1 cellular context compared by ENCODE assay signal in the genomic region with DNA sequence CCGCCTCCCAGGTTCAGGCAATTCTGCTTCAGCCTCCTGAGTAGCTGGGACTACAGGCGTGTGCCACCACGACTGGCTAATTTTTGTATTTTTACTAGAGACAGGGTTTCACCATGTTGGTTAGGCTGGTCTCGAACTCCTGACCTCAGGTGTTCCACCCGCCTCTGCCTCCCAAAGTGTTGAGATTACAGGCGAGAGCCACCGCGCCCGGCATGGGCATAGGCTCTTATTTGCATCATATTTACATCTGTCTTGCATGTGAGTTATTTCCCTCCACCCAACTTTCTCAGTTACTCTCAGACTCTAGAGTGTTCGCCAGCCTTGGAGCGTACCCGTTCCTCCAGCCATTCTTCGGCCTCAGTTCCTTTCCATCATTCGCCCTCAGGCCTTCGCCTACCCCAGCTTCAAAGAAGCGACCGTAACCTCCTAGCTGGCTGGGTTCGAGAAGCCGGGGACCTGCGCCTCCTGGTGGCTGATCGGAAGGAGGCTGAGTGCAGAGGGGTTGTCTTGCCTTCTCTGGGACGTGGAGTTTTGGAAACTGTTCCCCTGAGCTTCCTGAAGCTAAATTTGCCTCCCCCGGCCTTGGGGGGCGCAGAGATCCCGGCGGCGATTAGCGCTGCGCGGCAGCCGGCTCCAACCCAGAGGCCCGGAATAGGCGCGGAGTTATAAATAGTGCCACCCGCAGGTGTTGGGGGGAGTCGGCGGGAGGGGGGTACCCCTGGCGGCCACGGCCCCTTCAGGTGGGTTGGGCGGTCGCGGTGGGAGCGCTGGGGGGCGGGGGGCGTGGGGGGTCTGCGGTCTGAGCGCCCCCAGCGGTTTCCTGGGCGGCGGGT.
TF ChIP-seq lines count a peak whose summit lies in the region.

No MANE protein-coding gene starts in this region.

TF ChIP-seq in GM12878, 131 proteins besides CTCF, POLR2A, EP300 and RAD21 (continues in another document):
- TF ChIP-seq CREM (IDR thresholded peaks at IDR 0.05; ENCODE audit: low read depth) (no peak; the same call in 1 of the 2 replicates), FOXM1 (IDR thresholded peaks at IDR 0.05; ENCODE audit: low read depth, low read length) (no peak), RELA (IDR thresholded peaks at IDR 0.05; ENCODE audit: borderline replicate concordance, partially characterized antibody) (no peak), PML (IDR thresholded peaks at IDR 0.05; ENCODE audit: low read length) (no peak), RFX5 (IDR thresholded peaks at IDR 0.05; ENCODE audit: low read depth, low read length) (no peak), SIX5 (IDR thresholded peaks at IDR 0.05; ENCODE audit: low read depth, low read length, severe bottlenecking) (no peak), HDAC6 (IDR thresholded peaks at IDR 0.05; ENCODE audit: unreplicated experiment) (no peak), ZNF274 (IDR thresholded peaks at IDR 0.05; ENCODE audit: insufficient read depth, insufficient read length) (no peak), NFYA (IDR thresholded peaks at IDR 0.05; ENCODE audit: borderline replicate concordance, low read depth, low read length) (no peak), NBN (IDR thresholded peaks at IDR 0.05) (peak; percentile 86), CBX3 (IDR thresholded peaks at IDR 0.05; ENCODE audit: borderline replicate concordance, low read depth) (no peak), ASH2L (IDR thresholded peaks at IDR 0.05; ENCODE audit: borderline replicate concordance, low read depth) (no peak), NRF1 (conservative IDR thresholded peaks at IDR 0.05; ENCODE audit: low read depth, low read length) (no peak), MYC (IDR thresholded peaks at IDR 0.05; ENCODE audit: insufficient read depth, insufficient read length, insufficient replicate concordance, low read length, severe bottlenecking) (no peak), TAF1 (IDR thresholded peaks at IDR 0.05; ENCODE audit: borderline replicate concordance, low read depth, low read length) (no peak), LARP7 (IDR thresholded peaks at IDR 0.05) (peak; percentile 52; the same call in 1 of the 2 replicates), TCF7 (IDR thresholded peaks at IDR 0.05; ENCODE audit: borderline replicate concordance) (no peak), ZNF622 (IDR thresholded peaks at IDR 0.05) (no peak), ZNF24 (IDR thresholded peaks at IDR 0.05) (no peak), SMAD5 (IDR thresholded peaks at IDR 0.05; ENCODE audit: low read depth) (no peak; the same call in 1 of the 2 replicates), IKZF2 (IDR thresholded peaks at IDR 0.05) (peak; percentile 29 to 76; a peak in 2 of 4 replicates), ETV6 (conservative IDR thresholded peaks at IDR 0.05 in 1 of 2, IDR thresholded peaks at IDR 0.05 in 1 of 2; ENCODE audit: borderline replicate concordance in 1 of 2, low read depth in 1 of 2) (0 out of 4 replicates have a peak, but pooled peaks of 1 of the 2 experiments have one; percentile 8), SMARCA5 (IDR thresholded peaks at IDR 0.05) (peak; percentile 94; the same call in 1 of the 2 replicates), MTA3 (IDR thresholded peaks at IDR 0.05; ENCODE audit: borderline replicate concordance, low read length) (no peak)
- TF ChIP-seq, protein P1, sequence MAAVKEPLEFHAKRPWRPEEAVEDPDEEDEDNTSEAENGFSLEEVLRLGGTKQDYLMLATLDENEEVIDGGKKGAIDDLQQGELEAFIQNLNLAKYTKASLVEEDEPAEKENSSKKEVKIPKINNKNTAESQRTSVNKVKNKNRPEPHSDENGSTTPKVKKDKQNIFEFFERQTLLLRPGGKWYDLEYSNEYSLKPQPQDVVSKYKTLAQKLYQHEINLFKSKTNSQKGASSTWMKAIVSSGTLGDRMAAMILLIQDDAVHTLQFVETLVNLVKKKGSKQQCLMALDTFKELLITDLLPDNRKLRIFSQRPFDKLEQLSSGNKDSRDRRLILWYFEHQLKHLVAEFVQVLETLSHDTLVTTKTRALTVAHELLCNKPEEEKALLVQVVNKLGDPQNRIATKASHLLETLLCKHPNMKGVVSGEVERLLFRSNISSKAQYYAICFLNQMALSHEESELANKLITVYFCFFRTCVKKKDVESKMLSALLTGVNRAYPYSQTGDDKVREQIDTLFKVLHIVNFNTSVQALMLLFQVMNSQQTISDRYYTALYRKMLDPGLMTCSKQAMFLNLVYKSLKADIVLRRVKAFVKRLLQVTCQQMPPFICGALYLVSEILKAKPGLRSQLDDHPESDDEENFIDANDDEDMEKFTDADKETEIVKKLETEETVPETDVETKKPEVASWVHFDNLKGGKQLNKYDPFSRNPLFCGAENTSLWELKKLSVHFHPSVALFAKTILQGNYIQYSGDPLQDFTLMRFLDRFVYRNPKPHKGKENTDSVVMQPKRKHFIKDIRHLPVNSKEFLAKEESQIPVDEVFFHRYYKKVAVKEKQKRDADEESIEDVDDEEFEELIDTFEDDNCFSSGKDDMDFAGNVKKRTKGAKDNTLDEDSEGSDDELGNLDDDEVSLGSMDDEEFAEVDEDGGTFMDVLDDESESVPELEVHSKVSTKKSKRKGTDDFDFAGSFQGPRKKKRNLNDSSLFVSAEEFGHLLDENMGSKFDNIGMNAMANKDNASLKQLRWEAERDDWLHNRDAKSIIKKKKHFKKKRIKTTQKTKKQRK (IDR thresholded peaks at IDR 0.05; ENCODE audit: low read depth, low read length), result no peak
- TF ChIP-seq, protein P2, sequence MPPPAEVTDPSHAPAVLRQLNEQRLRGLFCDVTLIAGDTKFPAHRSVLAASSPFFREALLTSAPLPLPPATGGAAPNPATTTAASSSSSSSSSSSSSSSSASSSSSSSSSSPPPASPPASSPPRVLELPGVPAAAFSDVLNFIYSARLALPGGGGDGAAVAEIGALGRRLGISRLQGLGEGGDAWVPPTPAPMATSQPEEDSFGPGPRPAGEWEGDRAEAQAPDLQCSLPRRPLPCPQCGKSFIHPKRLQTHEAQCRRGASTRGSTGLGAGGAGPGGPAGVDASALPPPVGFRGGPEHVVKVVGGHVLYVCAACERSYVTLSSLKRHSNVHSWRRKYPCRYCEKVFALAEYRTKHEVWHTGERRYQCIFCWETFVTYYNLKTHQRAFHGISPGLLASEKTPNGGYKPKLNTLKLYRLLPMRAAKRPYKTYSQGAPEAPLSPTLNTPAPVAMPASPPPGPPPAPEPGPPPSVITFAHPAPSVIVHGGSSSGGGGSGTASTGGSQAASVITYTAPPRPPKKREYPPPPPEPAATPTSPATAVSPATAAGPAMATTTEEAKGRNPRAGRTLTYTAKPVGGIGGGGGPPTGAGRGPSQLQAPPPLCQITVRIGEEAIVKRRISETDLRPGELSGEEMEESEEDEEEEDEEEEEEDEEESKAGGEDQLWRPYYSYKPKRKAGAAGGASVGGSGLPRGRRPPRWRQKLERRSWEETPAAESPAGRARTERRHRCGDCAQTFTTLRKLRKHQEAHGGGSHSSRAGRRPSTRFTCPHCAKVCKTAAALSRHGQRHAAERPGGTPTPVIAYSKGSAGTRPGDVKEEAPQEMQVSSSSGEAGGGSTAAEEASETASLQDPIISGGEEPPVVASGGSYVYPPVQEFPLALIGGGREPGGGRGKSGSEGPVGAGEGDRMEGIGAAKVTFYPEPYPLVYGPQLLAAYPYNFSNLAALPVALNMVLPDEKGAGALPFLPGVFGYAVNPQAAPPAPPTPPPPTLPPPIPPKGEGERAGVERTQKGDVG (CRISPR knock-in tag; IDR thresholded peaks at IDR 0.05), result no peak
- TF ChIP-seq, protein P3, sequence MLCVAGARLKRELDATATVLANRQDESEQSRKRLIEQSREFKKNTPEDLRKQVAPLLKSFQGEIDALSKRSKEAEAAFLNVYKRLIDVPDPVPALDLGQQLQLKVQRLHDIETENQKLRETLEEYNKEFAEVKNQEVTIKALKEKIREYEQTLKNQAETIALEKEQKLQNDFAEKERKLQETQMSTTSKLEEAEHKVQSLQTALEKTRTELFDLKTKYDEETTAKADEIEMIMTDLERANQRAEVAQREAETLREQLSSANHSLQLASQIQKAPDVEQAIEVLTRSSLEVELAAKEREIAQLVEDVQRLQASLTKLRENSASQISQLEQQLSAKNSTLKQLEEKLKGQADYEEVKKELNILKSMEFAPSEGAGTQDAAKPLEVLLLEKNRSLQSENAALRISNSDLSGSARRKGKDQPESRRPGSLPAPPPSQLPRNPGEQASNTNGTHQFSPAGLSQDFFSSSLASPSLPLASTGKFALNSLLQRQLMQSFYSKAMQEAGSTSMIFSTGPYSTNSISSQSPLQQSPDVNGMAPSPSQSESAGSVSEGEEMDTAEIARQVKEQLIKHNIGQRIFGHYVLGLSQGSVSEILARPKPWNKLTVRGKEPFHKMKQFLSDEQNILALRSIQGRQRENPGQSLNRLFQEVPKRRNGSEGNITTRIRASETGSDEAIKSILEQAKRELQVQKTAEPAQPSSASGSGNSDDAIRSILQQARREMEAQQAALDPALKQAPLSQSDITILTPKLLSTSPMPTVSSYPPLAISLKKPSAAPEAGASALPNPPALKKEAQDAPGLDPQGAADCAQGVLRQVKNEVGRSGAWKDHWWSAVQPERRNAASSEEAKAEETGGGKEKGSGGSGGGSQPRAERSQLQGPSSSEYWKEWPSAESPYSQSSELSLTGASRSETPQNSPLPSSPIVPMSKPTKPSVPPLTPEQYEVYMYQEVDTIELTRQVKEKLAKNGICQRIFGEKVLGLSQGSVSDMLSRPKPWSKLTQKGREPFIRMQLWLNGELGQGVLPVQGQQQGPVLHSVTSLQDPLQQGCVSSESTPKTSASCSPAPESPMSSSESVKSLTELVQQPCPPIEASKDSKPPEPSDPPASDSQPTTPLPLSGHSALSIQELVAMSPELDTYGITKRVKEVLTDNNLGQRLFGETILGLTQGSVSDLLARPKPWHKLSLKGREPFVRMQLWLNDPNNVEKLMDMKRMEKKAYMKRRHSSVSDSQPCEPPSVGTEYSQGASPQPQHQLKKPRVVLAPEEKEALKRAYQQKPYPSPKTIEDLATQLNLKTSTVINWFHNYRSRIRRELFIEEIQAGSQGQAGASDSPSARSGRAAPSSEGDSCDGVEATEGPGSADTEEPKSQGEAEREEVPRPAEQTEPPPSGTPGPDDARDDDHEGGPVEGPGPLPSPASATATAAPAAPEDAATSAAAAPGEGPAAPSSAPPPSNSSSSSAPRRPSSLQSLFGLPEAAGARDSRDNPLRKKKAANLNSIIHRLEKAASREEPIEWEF (IDR thresholded peaks at IDR 0.05; ENCODE audit: insufficient replicate concordance, low read depth, low read length), result no peak
- TF ChIP-seq, protein P4, sequence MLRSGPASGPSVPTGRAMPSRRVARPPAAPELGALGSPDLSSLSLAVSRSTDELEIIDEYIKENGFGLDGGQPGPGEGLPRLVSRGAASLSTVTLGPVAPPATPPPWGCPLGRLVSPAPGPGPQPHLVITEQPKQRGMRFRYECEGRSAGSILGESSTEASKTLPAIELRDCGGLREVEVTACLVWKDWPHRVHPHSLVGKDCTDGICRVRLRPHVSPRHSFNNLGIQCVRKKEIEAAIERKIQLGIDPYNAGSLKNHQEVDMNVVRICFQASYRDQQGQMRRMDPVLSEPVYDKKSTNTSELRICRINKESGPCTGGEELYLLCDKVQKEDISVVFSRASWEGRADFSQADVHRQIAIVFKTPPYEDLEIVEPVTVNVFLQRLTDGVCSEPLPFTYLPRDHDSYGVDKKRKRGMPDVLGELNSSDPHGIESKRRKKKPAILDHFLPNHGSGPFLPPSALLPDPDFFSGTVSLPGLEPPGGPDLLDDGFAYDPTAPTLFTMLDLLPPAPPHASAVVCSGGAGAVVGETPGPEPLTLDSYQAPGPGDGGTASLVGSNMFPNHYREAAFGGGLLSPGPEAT (IDR thresholded peaks at IDR 0.05; ENCODE audit: low read depth), result no peak; the same call in 1 of the 2 replicates
- TF ChIP-seq, protein P5, sequence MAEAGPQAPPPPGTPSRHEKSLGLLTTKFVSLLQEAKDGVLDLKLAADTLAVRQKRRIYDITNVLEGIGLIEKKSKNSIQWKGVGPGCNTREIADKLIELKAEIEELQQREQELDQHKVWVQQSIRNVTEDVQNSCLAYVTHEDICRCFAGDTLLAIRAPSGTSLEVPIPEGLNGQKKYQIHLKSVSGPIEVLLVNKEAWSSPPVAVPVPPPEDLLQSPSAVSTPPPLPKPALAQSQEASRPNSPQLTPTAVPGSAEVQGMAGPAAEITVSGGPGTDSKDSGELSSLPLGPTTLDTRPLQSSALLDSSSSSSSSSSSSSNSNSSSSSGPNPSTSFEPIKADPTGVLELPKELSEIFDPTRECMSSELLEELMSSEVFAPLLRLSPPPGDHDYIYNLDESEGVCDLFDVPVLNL (IDR thresholded peaks at IDR 0.05; ENCODE audit: low read depth, low read length), result no peak
- TF ChIP-seq, protein P6, sequence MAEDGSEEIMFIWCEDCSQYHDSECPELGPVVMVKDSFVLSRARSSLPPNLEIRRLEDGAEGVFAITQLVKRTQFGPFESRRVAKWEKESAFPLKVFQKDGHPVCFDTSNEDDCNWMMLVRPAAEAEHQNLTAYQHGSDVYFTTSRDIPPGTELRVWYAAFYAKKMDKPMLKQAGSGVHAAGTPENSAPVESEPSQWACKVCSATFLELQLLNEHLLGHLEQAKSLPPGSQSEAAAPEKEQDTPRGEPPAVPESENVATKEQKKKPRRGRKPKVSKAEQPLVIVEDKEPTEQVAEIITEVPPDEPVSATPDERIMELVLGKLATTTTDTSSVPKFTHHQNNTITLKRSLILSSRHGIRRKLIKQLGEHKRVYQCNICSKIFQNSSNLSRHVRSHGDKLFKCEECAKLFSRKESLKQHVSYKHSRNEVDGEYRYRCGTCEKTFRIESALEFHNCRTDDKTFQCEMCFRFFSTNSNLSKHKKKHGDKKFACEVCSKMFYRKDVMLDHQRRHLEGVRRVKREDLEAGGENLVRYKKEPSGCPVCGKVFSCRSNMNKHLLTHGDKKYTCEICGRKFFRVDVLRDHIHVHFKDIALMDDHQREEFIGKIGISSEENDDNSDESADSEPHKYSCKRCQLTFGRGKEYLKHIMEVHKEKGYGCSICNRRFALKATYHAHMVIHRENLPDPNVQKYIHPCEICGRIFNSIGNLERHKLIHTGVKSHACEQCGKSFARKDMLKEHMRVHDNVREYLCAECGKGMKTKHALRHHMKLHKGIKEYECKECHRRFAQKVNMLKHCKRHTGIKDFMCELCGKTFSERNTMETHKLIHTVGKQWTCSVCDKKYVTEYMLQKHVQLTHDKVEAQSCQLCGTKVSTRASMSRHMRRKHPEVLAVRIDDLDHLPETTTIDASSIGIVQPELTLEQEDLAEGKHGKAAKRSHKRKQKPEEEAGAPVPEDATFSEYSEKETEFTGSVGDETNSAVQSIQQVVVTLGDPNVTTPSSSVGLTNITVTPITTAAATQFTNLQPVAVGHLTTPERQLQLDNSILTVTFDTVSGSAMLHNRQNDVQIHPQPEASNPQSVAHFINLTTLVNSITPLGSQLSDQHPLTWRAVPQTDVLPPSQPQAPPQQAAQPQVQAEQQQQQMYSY (CRISPR knock-in tag; IDR thresholded peaks at IDR 0.05), result no peak
- TF ChIP-seq, protein P7, sequence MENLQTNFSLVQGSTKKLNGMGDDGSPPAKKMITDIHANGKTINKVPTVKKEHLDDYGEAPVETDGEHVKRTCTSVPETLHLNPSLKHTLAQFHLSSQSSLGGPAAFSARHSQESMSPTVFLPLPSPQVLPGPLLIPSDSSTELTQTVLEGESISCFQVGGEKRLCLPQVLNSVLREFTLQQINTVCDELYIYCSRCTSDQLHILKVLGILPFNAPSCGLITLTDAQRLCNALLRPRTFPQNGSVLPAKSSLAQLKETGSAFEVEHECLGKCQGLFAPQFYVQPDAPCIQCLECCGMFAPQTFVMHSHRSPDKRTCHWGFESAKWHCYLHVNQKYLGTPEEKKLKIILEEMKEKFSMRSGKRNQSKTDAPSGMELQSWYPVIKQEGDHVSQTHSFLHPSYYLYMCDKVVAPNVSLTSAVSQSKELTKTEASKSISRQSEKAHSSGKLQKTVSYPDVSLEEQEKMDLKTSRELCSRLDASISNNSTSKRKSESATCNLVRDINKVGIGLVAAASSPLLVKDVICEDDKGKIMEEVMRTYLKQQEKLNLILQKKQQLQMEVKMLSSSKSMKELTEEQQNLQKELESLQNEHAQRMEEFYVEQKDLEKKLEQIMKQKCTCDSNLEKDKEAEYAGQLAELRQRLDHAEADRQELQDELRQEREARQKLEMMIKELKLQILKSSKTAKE (IDR thresholded peaks at IDR 0.05; ENCODE audit: low read depth, poor library complexity, severe bottlenecking), result peak; percentile 23
